9 cellular contexts compared by ENCODE assay signal in the genomic region with DNA sequence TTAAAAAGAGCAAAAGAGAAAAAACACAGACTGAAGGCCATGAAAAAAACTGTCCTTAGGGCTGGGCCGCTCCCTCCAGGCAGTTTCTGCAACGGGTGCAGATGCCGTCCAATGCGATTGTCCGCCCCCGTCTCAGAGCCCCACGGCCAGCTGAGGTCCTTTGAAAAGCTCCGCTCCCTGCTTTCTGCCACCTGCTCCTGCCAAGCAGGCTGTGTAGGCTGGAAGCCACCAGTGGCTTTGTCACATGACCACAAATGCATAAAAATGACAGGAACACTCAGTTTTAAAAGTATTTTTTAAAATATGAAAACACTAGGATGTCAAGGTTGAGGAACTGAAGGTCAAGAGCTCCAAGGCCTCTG.
DNase-seq lines count a peak whose midpoint lies in the region; ATAC-seq and TF ChIP-seq lines count a peak whose summit lies in the region.
"Had no signal": no experiment of that assay in that cellular context is flagged by ENCODE, and none has a peak within 500 bp of the region (broad histone marks: within the 10 kb centered on the region; RNA-seq: fewer than 3 reads in every experiment).

No MANE protein-coding gene starts in this region.

- H3K9me2 ChIP-seq in GM23248 (ENCODE audit: insufficient read depth) (no peaks in the 10 kb centered on the region), PC-9 (ENCODE audit: insufficient read depth) (no peaks in the 10 kb centered on the region)

- in situ Hi-C loops in GM23248 (cut with MboI) = no loop called here

- H3K36me3 ChIP-seq in GM23248 (ENCODE audit: low read depth) (no peaks in the 10 kb centered on the region), PC-9 (ENCODE audit: low read depth) (peaks cover 19% of the 10 kb centered on the region), gastroesophageal sphincter (no peaks in the 10 kb centered on the region), sigmoid colon (no peaks in the 10 kb centered on the region)

- BruUV-seq in PC-9 (replicated peaks; lab: Mats Ljungman, UMichigan) = no TSS peak

- peaks cover 56% of the 10 kb centered on the region for H3K4me1 ChIP-seq in GM23248 (ENCODE audit: insufficient read depth)
- H3K4me1 ChIP-seq in PC-9 (replicated peaks; ENCODE audit: insufficient read depth) = peaks cover 60% of the 10 kb centered on the region
- peaks cover 0 to 76% (median 31%) of the 10 kb centered on the region in 3 donors for H3K4me1 ChIP-seq in gastroesophageal sphincter
- H3K4me1 ChIP-seq in sigmoid colon = peaks cover 0 to 90% (median 78%) of the 10 kb centered on the region in 4 donors

- 35 to 36% methylated on average over 8 of the region's 8 CpGs for WGBS in GM23248 (ENCODE audit: low coverage in 1 of 2, low lambda C conversion rate in 2 of 2, missing lambda C conversion rate in 2 of 2), 2 experiments
- 68 to 85% methylated on average over 8 of the region's 8 CpGs for WGBS in gastroesophageal sphincter (ENCODE audit: low coverage in 1 of 2), 2 donors
- WGBS in sigmoid colon, 2 donors = 15 to 49% methylated on average over 8 of the region's 8 CpGs

- no peak for DNase-seq in GM23248
- DNase-seq in PC-9 = no peak
- no peak for DNase-seq in sigmoid colon
- DNase-seq in activated gamma-delta T cell (lab: John Stamatoyannopoulos, UW) = no peak
- no peak for DNase-seq in effector CD8-positive, alpha-beta T cell (lab: John Stamatoyannopoulos, UW)
- DNase-seq in foreskin melanocyte = no peak
- DNase-seq: NCI-H1930 had no signal

- no peak overlapping the region for H3K4me3 ChIP-seq in GM23248
- no peak overlapping the region for H3K4me3 ChIP-seq in PC-9
- H3K4me3 ChIP-seq in gastroesophageal sphincter = no peak overlapping the region
- no peak overlapping the region for H3K4me3 ChIP-seq in sigmoid colon

- H3K4me2 ChIP-seq in GM23248 (ENCODE audit: unreplicated experiment) = peak overlapping the region; percentile 39
- peak overlapping the region; percentile 44; the same call in 1 of the 2 replicates for H3K4me2 ChIP-seq in PC-9

- H4K20me1 ChIP-seq in GM23248 (ENCODE audit: insufficient read depth) (no peaks in the 10 kb centered on the region), PC-9 (ENCODE audit: insufficient read depth) (no peaks in the 10 kb centered on the region)

- no peak for TF ChIP-seq CTCF in PC-9 (conservative IDR thresholded peaks at IDR 0.05)
- no peak for TF ChIP-seq CTCF in gastroesophageal sphincter (IDR thresholded peaks at IDR 0.05)
- no peak for TF ChIP-seq CTCF in sigmoid colon (IDR thresholded peaks at IDR 0.05)

- no peak overlapping the region for H2AFZ ChIP-seq in GM23248
- no peak overlapping the region for H2AFZ ChIP-seq in PC-9

- CTCF ChIA-PET in PC-9 (lab: Charles Lee) = no interaction called here

- intact Hi-C loops in PC-9 (cut with micrococcal nuclease; ENCODE audit: unreplicated experiment) = loop anchor here (2.0 to 5.0 kb wide), 3 partner anchors 43 to 85 kb away; partner anchors contain the start of gene GNA12
- intact Hi-C loops in sigmoid colon (cut with DNase I) = loop anchor here (2.0 to 5.0 kb wide), 2 partner anchors 32 to 83 kb away; no protein-coding TSS in a partner anchor

- peak overlapping the region; percentile 71 for H3K27ac ChIP-seq in GM23248
- H3K27ac ChIP-seq in PC-9 = peak overlapping the region; percentile 93
- peak overlapping the region in 3 of 4 donors; percentile 58 to 90 (median 86) for H3K27ac ChIP-seq in gastroesophageal sphincter
- H3K27ac ChIP-seq in sigmoid colon = peak overlapping the region; percentile 85 to 96 (median 94)

- H3F3A ChIP-seq in GM23248 (ENCODE audit: insufficient read depth) = peaks cover 47% of the 10 kb centered on the region
- H3F3A ChIP-seq in PC-9 (ENCODE audit: insufficient read depth, low read depth) = peaks cover 63% of the 10 kb centered on the region

- H3K9me3 ChIP-seq in GM23248 (ENCODE audit: low read depth) = no peaks in the 10 kb centered on the region
- H3K9me3 ChIP-seq in PC-9 (ENCODE audit: insufficient read depth, low read depth) = no peaks in the 10 kb centered on the region
- no peaks in the 10 kb centered on the region for H3K9me3 ChIP-seq in gastroesophageal sphincter
- no peaks in the 10 kb centered on the region for H3K9me3 ChIP-seq in sigmoid colon

- H3K27me3 ChIP-seq in GM23248 (replicated peaks; ENCODE audit: insufficient read depth) (no peaks in the 10 kb centered on the region), PC-9 (ENCODE audit: insufficient read depth, low read depth) (no peaks in the 10 kb centered on the region), gastroesophageal sphincter (no peaks in the 10 kb centered on the region), sigmoid colon (no peaks in the 10 kb centered on the region)

- H3K9ac ChIP-seq in GM23248 = no peak overlapping the region

- no peak for TF ChIP-seq EP300 in gastroesophageal sphincter (IDR thresholded peaks at IDR 0.05)
- no peak for TF ChIP-seq EP300 in sigmoid colon (IDR thresholded peaks at IDR 0.05)

- POLR2A ChIA-PET in PC-9 (lab: Charles Lee; ENCODE audit: unreplicated experiment) = no interaction called here

- ATAC-seq in gastroesophageal sphincter (no peak), GM19035 (IDR thresholded peaks at IDR 0.05; ENCODE audit: unreplicated experiment) (no peak)

- H3K79me2 ChIP-seq in GM23248 (ENCODE audit: insufficient read depth) = peaks cover 44% of the 10 kb centered on the region
- peaks cover 60% of the 10 kb centered on the region for H3K79me2 ChIP-seq in PC-9 (ENCODE audit: low read depth)

- TF ChIP-seq POLR2A in gastroesophageal sphincter (IDR thresholded peaks at IDR 0.05) = no peak
- TF ChIP-seq POLR2A in sigmoid colon (IDR thresholded peaks at IDR 0.05) = no peak
